20 cellular contexts compared by ENCODE assay signal in genomic region chr16:3673676-3674377, GRCh38. TPM values are rescaled to one million over a fixed set of nuclear protein-coding genes. Genes with fewer than 3 reads are reported as not detected.
A peak's percentile ranks its signal among the peaks of the same experiment; 100 is the strongest.
DNase-seq lines count a peak whose midpoint lies in the region; ATAC-seq and TF ChIP-seq lines count a peak whose summit lies in the region.
"Had no signal": no experiment of that assay in that cellular context is flagged by ENCODE, and none has a peak within 500 bp of the region (broad histone marks: within the 10 kb centered on the region; RNA-seq: fewer than 3 reads in every experiment).

No MANE protein-coding gene starts in this region.

- TF ChIP-seq CTCF in WTC11 (IDR thresholded peaks at IDR 0.05) (no peak), right lobe of liver (IDR thresholded peaks at IDR 0.05) (no peak)

- CTCF ChIA-PET in WTC11 (lab: Charles Lee), result interaction anchor here (0.9 to 1.7 kb wide), 6 partner anchors 11 to 33 kb away, joined by 3 to 7 read pairs (median 6); no protein-coding TSS in a partner anchor
- CTCF ChIA-PET in T-cell (lab: Charles Lee), result no interaction called here

- H3K4me1 ChIP-seq in right lobe of liver, result peaks cover 0 to 10% (median 3%) of the 10 kb centered on the region in 4 donors
- H3K4me1 ChIP-seq: BE2C had no signal

- H3K9me3 ChIP-seq in right lobe of liver, result no peaks in the 10 kb centered on the region
- H3K9me3 ChIP-seq: BE2C had no signal

- H3K9me3 Mint-ChIP-seq in stimulated activated naive CD8-positive, alpha-beta T cell treated with anti-CD3 and anti-CD28 coated beads, Interleukin-15, amount 100 ng/mL, for 72 hours, result no peaks in the 10 kb centered on the region
- no peaks in the 10 kb centered on the region for H3K9me3 Mint-ChIP-seq in WTC11
- no peaks in the 10 kb centered on the region for H3K9me3 Mint-ChIP-seq in T-cell
- H3K9me3 Mint-ChIP-seq: H9 had no signal

- peaks cover 20% of the 10 kb centered on the region for H3K4me1 Mint-ChIP-seq in stimulated activated naive CD8-positive, alpha-beta T cell treated with anti-CD3 and anti-CD28 coated beads, Interleukin-15, amount 100 ng/mL, for 72 hours
- H3K4me1 Mint-ChIP-seq in WTC11 (no peaks in the 10 kb centered on the region), T-cell (peaks cover 0 to 10% (median 9%) of the 10 kb centered on the region in 3 donors)
- H3K4me1 Mint-ChIP-seq: H9 had no signal

- no peak overlapping the region for H3K4me3 ChIP-seq in right lobe of liver
- H3K4me3 ChIP-seq: GM12878, SK-N-MC had no signal

- DNase-seq in stimulated activated naive CD8-positive, alpha-beta T cell treated with anti-CD3 and anti-CD28 coated beads, Interleukin-15, Interleukin-2, amounts not matched to agents 100 U/mL and 50 U/mL, for 24 hours, result no peak
- no peak for DNase-seq in stimulated activated naive CD8-positive, alpha-beta T cell treated with anti-CD3 and anti-CD28 coated beads, Interleukin-15, amount 100 ng/mL, for 72 hours
- DNase-seq in WTC11 (ENCODE audit: low spot score) (no peak), right lobe of liver (peak in 2 of 3 donors; percentile 6 to 27), T-cell (no peak), HCEC 1CT (no peak)
- DNase-seq: BE2C, DMS79 treated with DMSO at 0.1 percent for 48 hours, IMR-90, NCI-H1417, NCI-H1694 treated with DMSO at 0.1 percent for 48 hours, NCI-H446, NCI-H526 treated with DMSO at 0.1 percent for 48 hours, PC-3, RPMI8226, SHP77 treated with DMSO at 0.1 percent for 48 hours had no signal

- H3K27me3 Mint-ChIP-seq in stimulated activated naive CD8-positive, alpha-beta T cell treated with anti-CD3 and anti-CD28 coated beads, Interleukin-15, amount 100 ng/mL, for 72 hours, result no peaks in the 10 kb centered on the region
- H3K27me3 Mint-ChIP-seq in WTC11 (ENCODE audit: low read depth) (no peaks in the 10 kb centered on the region), T-cell (no peaks in the 10 kb centered on the region)

- peaks cover 0 to 25% (median 13%) of the 10 kb centered on the region in 4 donors for H3K36me3 ChIP-seq in right lobe of liver

- H3K4me3 Mint-ChIP-seq in stimulated activated naive CD8-positive, alpha-beta T cell treated with anti-CD3 and anti-CD28 coated beads, Interleukin-15, amount 100 ng/mL, for 72 hours, result no peak overlapping the region
- H3K4me3 Mint-ChIP-seq in WTC11, result no peak overlapping the region
- no peak overlapping the region for H3K4me3 Mint-ChIP-seq in T-cell
- H3K4me3 Mint-ChIP-seq: H9 had no signal

- peak overlapping the region in 1 of 2 donors; percentile 53 for H3K27ac Mint-ChIP-seq in stimulated activated naive CD8-positive, alpha-beta T cell treated with anti-CD3 and anti-CD28 coated beads, Interleukin-15, amount 100 ng/mL, for 72 hours
- H3K27ac Mint-ChIP-seq in WTC11, result no peak overlapping the region
- H3K27ac Mint-ChIP-seq in T-cell, result no peak overlapping the region

- no peaks in the 10 kb centered on the region for H3K27me3 ChIP-seq in right lobe of liver
- H3K27me3 ChIP-seq: BE2C had no signal

- ATAC-seq in stimulated activated naive CD8-positive, alpha-beta T cell treated with anti-CD3 and anti-CD28 coated beads, Interleukin-15, Interleukin-2, amounts not matched to agents 100 U/mL and 50 U/mL, for 24 hours, result peak; percentile 19
- ATAC-seq in stimulated activated naive CD8-positive, alpha-beta T cell treated with anti-CD3 and anti-CD28 coated beads, Interleukin-15, amount 100 ng/mL, for 72 hours, result no peak
- ATAC-seq in WTC11 (no peak), right lobe of liver (no peak), T-cell (replicated peaks in 1 of 4) (no peak), GM18870 (IDR thresholded peaks at IDR 0.05; ENCODE audit: unreplicated experiment) (no peak)
- ATAC-seq: GM12878, PC-3 had no signal

- 83% methylated on average over 1 of the region's 13 CpGs for WGBS in right lobe of liver (ENCODE audit: insufficient coverage, low coverage, low lambda C conversion rate, missing lambda C conversion rate)

- H3K36me3 Mint-ChIP-seq in WTC11, result peaks cover 68% of the 10 kb centered on the region
- H3K36me3 Mint-ChIP-seq in T-cell, result peaks cover 38% of the 10 kb centered on the region

- no peak for TF ChIP-seq POLR2A in right lobe of liver (IDR thresholded peaks at IDR 0.05)

- POLR2A ChIA-PET in WTC11 (lab: Charles Lee) (interaction anchor here (0.6 kb wide), 1 partner anchor 10 kb away, joined by 5 read pairs; no protein-coding TSS in a partner anchor), T-cell (lab: Charles Lee) (no interaction called here)

- intact Hi-C loops in right lobe of liver (cut with DNase I), result no loop called here

- no peak overlapping the region for H3K27ac ChIP-seq in right lobe of liver
- H3K27ac ChIP-seq: SK-N-MC had no signal

TF ChIP-seq in WTC11, 78 proteins besides CTCF, POLR2A, EP300 and RAD21:
- TF ChIP-seq MYBL2 (CRISPR knock-in tag; IDR thresholded peaks at IDR 0.05) (no peak), ZNF121 (CRISPR knock-in tag; IDR thresholded peaks at IDR 0.05) (peak; percentile 82; the same call in 1 of the 2 replicates), ZNF416 (CRISPR knock-in tag; IDR thresholded peaks at IDR 0.05) (no peak), NR1H2 (CRISPR knock-in tag; IDR thresholded peaks at IDR 0.05) (no peak), GABPB1 (CRISPR knock-in tag; IDR thresholded peaks at IDR 0.05) (no peak), ZNF532 (CRISPR knock-in tag; IDR thresholded peaks at IDR 0.05; ENCODE audit: borderline replicate concordance) (no peak)

RNA-seq across cellular contexts. Expression of gene DNASE1, which starts 19.3 kb away (rescaled TPM):
- total RNA-seq in WTC11 (2021) (13.5 to 15.7 TPM (median 13.9 TPM) in 3 replicates), right lobe of liver (1 to 10 TPM; 1.4 to 6.2 (median 3.1) TPM), T-cell (10 to 100 TPM; 22.6 to 54.4 (median 52.7) TPM)

RNA-seq across cellular contexts. Expression of gene TRAP1, which starts 43.5 kb away (rescaled TPM):
- total RNA-seq in WTC11 (2021) (275 to 290 TPM (median 285 TPM) in 3 replicates), right lobe of liver (100 to 1,000 TPM in 4 of 6 experiments, 10 to 100 TPM in 2; 93.4 to 169 (median 123) TPM), T-cell (100 to 1,000 TPM in 4 of 5 donors, 10 to 100 TPM in 1; 87.5 to 172 (median 122) TPM)

Comparison
In these comparisons a context has a peak if more than half of its experiments do, and no peak if none do; other contexts are left out.
1. DNase-seq: peak in right lobe of liver (2 of 3); none in stimulated activated naive CD8-positive, alpha-beta T cell treated with anti-CD3 and anti-CD28 coated beads, Interleukin-15, Interleukin-2, amounts not matched to agents 100 U/mL and 50 U/mL, for 24 hours (single experiment), stimulated activated naive CD8-positive, alpha-beta T cell treated with anti-CD3 and anti-CD28 coated beads, Interleukin-15, amount 100 ng/mL, for 72 hours (0 of 2), WTC11 (single experiment), T-cell (0 of 34) and HCEC 1CT (single experiment).